Comparison of ENCODE assay signal across 26 cellular contexts in genomic region chr5:58763390-58763789, GRCh38.
DNase-seq lines count a peak whose midpoint lies in the region; ATAC-seq, FAIRE-seq and TF ChIP-seq lines count a peak whose summit lies in the region.
"Had no signal": no experiment of that assay in that cellular context is flagged by ENCODE, and none has a peak within 500 bp of the region (broad histone marks: within the 10 kb centered on the region; RNA-seq: fewer than 3 reads in every experiment).

No MANE protein-coding gene starts in this region.

- no peak for TF ChIP-seq CTCF in mesothelial cell of epicardium (IDR thresholded peaks at IDR 0.05; ENCODE audit: unreplicated experiment)

- no peaks in the 10 kb centered on the region for H3K27me3 Mint-ChIP-seq in activated CD4-positive, alpha-beta T cell treated with anti-CD3 and anti-CD28 coated beads for 36 hours
- H3K27me3 Mint-ChIP-seq in activated naive CD8-positive, alpha-beta T cell treated with anti-CD3 and anti-CD28 coated beads, Interleukin-2, amount 50 U/mL, for 24 hours: no peaks in the 10 kb centered on the region
- peaks cover 2% of the 10 kb centered on the region for H3K27me3 Mint-ChIP-seq in mesothelial cell of epicardium (ENCODE audit: low read depth)

- CTCF ChIA-PET in activated CD4-positive, alpha-beta T cell treated with anti-CD3 and anti-CD28 coated beads for 36 hours (lab: Charles Lee): no interaction called here

- peaks cover 48% of the 10 kb centered on the region for H3K4me1 Mint-ChIP-seq in activated CD4-positive, alpha-beta T cell treated with anti-CD3 and anti-CD28 coated beads for 36 hours
- H3K4me1 Mint-ChIP-seq in activated naive CD8-positive, alpha-beta T cell treated with anti-CD3 and anti-CD28 coated beads, Interleukin-2, amount 50 U/mL, for 24 hours: peaks cover 26% of the 10 kb centered on the region
- H3K4me1 Mint-ChIP-seq in mesothelial cell of epicardium: peaks cover 3% of the 10 kb centered on the region

- H3K36me3 Mint-ChIP-seq in activated CD4-positive, alpha-beta T cell treated with anti-CD3 and anti-CD28 coated beads for 36 hours (ENCODE audit: low read depth): no peaks in the 10 kb centered on the region
- no peaks in the 10 kb centered on the region for H3K36me3 Mint-ChIP-seq in activated naive CD8-positive, alpha-beta T cell treated with anti-CD3 and anti-CD28 coated beads, Interleukin-2, amount 50 U/mL, for 24 hours (ENCODE audit: low read depth)
- H3K36me3 Mint-ChIP-seq in mesothelial cell of epicardium: no peaks in the 10 kb centered on the region
- H3K36me3 Mint-ChIP-seq: CD14-positive monocyte; CD8-positive, alpha-beta memory T cell had no signal

- POLR2A ChIA-PET in activated CD4-positive, alpha-beta T cell treated with anti-CD3 and anti-CD28 coated beads for 36 hours (lab: Charles Lee): no interaction called here

- H3K9me3 Mint-ChIP-seq in activated CD4-positive, alpha-beta T cell treated with anti-CD3 and anti-CD28 coated beads for 36 hours (ENCODE audit: low read depth): no peaks in the 10 kb centered on the region
- H3K9me3 Mint-ChIP-seq in activated naive CD8-positive, alpha-beta T cell treated with anti-CD3 and anti-CD28 coated beads, Interleukin-2, amount 50 U/mL, for 24 hours: no peaks in the 10 kb centered on the region
- H3K9me3 Mint-ChIP-seq in mesothelial cell of epicardium: no peaks in the 10 kb centered on the region
- H3K9me3 Mint-ChIP-seq: CD14-positive monocyte; CD8-positive, alpha-beta memory T cell had no signal

- intact Hi-C loops in activated CD4-positive, alpha-beta T cell treated with anti-CD3 and anti-CD28 coated beads for 36 hours (cut with DNase I, micrococcal nuclease): no loop called here

- FAIRE-seq in frontal cortex (lab: Jason Lieb, UNC): no peak
- FAIRE-seq: H1, HTR-8/SVneo had no signal

- ATAC-seq in activated CD4-positive, alpha-beta T cell treated with anti-CD3 and anti-CD28 coated beads for 36 hours: peak; percentile 25
- ATAC-seq in GM18511 (IDR thresholded peaks at IDR 0.05; ENCODE audit: unreplicated experiment) (peak; percentile 31), HG02885 (IDR thresholded peaks at IDR 0.05; ENCODE audit: poor library complexity, unreplicated experiment) (peak; percentile 50), HG03432 (IDR thresholded peaks at IDR 0.05; ENCODE audit: unreplicated experiment) (peak; percentile 34)
- no peak for ATAC-seq in activated naive CD8-positive, alpha-beta T cell treated with anti-CD3 and anti-CD28 coated beads, Interleukin-2, amount 50 U/mL, for 24 hours
- ATAC-seq: HCT116 had no signal

- no peak for DNase-seq in activated CD4-positive, alpha-beta T cell treated with anti-CD3 and anti-CD28 coated beads for 36 hours
- DNase-seq in activated CD4-positive, alpha-beta T cell treated with anti-CD3 and anti-CD28 coated beads for 48 hours: no peak
- no peak for DNase-seq in activated naive CD8-positive, alpha-beta T cell treated with anti-CD3 and anti-CD28 coated beads, Interleukin-2, amount 50 U/mL, for 24 hours
- DNase-seq in frontal cortex (ENCODE audit: low spot score in 2 of 2) (no peak), mesothelial cell of epicardium (ENCODE audit: low spot score in 2 of 2, unreplicated experiment in 2 of 2) (no peak)
- DNase-seq: ACHN; BE2C; Calu3; CD8-positive, alpha-beta memory T cell; KG1; MG63; NCI-H1105 treated with DMSO at 0.1 percent for 48 hours; NCI-H146; NCI-H1930; NCI-H2107; NCI-H524; NCI-H774; SK-N-SH; SW 1271 had no signal

- H3K4me3 Mint-ChIP-seq in activated CD4-positive, alpha-beta T cell treated with anti-CD3 and anti-CD28 coated beads for 36 hours: no peak overlapping the region
- H3K4me3 Mint-ChIP-seq in activated naive CD8-positive, alpha-beta T cell treated with anti-CD3 and anti-CD28 coated beads, Interleukin-2, amount 50 U/mL, for 24 hours: no peak overlapping the region
- no peak overlapping the region for H3K4me3 Mint-ChIP-seq in mesothelial cell of epicardium
- H3K4me3 Mint-ChIP-seq: CD14-positive monocyte; CD8-positive, alpha-beta memory T cell had no signal

- H3K27ac Mint-ChIP-seq in activated CD4-positive, alpha-beta T cell treated with anti-CD3 and anti-CD28 coated beads for 36 hours: no peak overlapping the region
- H3K27ac Mint-ChIP-seq in activated naive CD8-positive, alpha-beta T cell treated with anti-CD3 and anti-CD28 coated beads, Interleukin-2, amount 50 U/mL, for 24 hours: no peak overlapping the region
- H3K27ac Mint-ChIP-seq in mesothelial cell of epicardium: no peak overlapping the region
- H3K27ac Mint-ChIP-seq: CD14-positive monocyte; CD8-positive, alpha-beta memory T cell had no signal
